1 cellular context compared by ENCODE assay signal in the genomic region with DNA sequence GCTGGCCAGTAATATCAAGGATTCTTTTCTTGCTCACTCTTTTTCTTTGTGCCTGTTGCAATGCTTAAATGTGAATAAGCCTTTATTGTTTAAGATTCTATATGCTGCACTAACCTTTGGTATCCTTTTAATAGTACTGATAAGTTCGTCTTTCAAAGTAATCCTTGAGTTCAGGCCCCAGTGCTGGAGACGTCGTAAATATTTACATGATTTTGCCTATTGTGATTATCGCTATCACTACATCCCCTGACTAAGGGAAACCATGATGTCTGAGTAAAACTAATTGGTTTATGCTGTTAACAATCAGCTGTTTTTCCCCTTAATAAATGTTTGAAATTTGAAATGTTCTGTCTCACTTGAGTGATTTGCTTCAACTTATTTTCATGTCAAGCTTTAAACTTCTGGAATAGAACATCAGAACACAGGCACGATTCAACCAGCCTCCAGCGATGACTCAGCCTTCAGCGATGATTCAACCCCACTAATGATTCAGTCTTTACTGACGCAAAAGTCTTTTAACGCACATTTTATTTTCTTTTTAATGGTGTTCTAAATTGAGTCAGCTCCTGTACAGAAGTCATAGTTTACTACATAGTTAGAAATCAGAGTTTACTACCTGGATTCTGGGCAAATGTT.
TF ChIP-seq lines count a peak whose summit lies in the region.

No MANE protein-coding gene starts in this region.

TF ChIP-seq in K562, 482 proteins besides CTCF, POLR2A, EP300 and RAD21 (continued from another document and continues in another):
- TF ChIP-seq TRIM25 (IDR thresholded peaks at IDR 0.05; ENCODE audit: borderline replicate concordance): no peak
- no peak for TF ChIP-seq TSHZ1 (CRISPR knock-in tag; IDR thresholded peaks at IDR 0.05)
- no peak for TF ChIP-seq PHB (CRISPR knock-in tag; IDR thresholded peaks at IDR 0.05)
- TF ChIP-seq SETDB1 (IDR thresholded peaks at IDR 0.05; ENCODE audit: low read length): no peak
- TF ChIP-seq, protein P1, sequence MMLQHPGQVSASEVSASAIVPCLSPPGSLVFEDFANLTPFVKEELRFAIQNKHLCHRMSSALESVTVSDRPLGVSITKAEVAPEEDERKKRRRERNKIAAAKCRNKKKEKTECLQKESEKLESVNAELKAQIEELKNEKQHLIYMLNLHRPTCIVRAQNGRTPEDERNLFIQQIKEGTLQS (IDR thresholded peaks at IDR 0.05): peak; percentile 99
- TF ChIP-seq, protein P1 (CRISPR knock-in tag; conservative IDR thresholded peaks at IDR 0.05): peak; percentile 78
- no peak for TF ChIP-seq ZNF174 (CRISPR knock-in tag; IDR thresholded peaks at IDR 0.05)
- TF ChIP-seq ZNF668 (CRISPR knock-in tag; IDR thresholded peaks at IDR 0.05): peak; percentile 75; the same call in 1 of the 2 replicates
- no peak for TF ChIP-seq BHLHE40 (IDR thresholded peaks at IDR 0.05; ENCODE audit: low read length)
- no peak for TF ChIP-seq BRF2 (IDR thresholded peaks at IDR 0.05; ENCODE audit: borderline replicate concordance, insufficient read depth, insufficient read length)
- TF ChIP-seq ATF7 (IDR thresholded peaks at IDR 0.05): peak; percentile 78
- TF ChIP-seq REST (CRISPR knock-in tag; IDR thresholded peaks at IDR 0.05; ENCODE audit: low read depth): no peak
- TF ChIP-seq, protein P2, sequence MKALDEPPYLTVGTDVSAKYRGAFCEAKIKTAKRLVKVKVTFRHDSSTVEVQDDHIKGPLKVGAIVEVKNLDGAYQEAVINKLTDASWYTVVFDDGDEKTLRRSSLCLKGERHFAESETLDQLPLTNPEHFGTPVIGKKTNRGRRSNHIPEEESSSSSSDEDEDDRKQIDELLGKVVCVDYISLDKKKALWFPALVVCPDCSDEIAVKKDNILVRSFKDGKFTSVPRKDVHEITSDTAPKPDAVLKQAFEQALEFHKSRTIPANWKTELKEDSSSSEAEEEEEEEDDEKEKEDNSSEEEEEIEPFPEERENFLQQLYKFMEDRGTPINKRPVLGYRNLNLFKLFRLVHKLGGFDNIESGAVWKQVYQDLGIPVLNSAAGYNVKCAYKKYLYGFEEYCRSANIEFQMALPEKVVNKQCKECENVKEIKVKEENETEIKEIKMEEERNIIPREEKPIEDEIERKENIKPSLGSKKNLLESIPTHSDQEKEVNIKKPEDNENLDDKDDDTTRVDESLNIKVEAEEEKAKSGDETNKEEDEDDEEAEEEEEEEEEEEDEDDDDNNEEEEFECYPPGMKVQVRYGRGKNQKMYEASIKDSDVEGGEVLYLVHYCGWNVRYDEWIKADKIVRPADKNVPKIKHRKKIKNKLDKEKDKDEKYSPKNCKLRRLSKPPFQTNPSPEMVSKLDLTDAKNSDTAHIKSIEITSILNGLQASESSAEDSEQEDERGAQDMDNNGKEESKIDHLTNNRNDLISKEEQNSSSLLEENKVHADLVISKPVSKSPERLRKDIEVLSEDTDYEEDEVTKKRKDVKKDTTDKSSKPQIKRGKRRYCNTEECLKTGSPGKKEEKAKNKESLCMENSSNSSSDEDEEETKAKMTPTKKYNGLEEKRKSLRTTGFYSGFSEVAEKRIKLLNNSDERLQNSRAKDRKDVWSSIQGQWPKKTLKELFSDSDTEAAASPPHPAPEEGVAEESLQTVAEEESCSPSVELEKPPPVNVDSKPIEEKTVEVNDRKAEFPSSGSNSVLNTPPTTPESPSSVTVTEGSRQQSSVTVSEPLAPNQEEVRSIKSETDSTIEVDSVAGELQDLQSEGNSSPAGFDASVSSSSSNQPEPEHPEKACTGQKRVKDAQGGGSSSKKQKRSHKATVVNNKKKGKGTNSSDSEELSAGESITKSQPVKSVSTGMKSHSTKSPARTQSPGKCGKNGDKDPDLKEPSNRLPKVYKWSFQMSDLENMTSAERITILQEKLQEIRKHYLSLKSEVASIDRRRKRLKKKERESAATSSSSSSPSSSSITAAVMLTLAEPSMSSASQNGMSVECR (CRISPR knock-in tag; IDR thresholded peaks at IDR 0.05): no peak
- TF ChIP-seq RHOXF2B (CRISPR knock-in tag; conservative IDR thresholded peaks at IDR 0.05): no peak
- TF ChIP-seq BDP1 (IDR thresholded peaks at IDR 0.05; ENCODE audit: insufficient read depth, insufficient read length): no peak
- TF ChIP-seq JUNB (CRISPR knock-in tag; conservative IDR thresholded peaks at IDR 0.05): peak; percentile 50; the same call in 1 of the 2 replicates
- TF ChIP-seq, protein P3, sequence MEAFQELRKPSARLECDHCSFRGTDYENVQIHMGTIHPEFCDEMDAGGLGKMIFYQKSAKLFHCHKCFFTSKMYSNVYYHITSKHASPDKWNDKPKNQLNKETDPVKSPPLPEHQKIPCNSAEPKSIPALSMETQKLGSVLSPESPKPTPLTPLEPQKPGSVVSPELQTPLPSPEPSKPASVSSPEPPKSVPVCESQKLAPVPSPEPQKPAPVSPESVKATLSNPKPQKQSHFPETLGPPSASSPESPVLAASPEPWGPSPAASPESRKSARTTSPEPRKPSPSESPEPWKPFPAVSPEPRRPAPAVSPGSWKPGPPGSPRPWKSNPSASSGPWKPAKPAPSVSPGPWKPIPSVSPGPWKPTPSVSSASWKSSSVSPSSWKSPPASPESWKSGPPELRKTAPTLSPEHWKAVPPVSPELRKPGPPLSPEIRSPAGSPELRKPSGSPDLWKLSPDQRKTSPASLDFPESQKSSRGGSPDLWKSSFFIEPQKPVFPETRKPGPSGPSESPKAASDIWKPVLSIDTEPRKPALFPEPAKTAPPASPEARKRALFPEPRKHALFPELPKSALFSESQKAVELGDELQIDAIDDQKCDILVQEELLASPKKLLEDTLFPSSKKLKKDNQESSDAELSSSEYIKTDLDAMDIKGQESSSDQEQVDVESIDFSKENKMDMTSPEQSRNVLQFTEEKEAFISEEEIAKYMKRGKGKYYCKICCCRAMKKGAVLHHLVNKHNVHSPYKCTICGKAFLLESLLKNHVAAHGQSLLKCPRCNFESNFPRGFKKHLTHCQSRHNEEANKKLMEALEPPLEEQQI (IDR thresholded peaks at IDR 0.05): no peak
- TF ChIP-seq YBX1 (IDR thresholded peaks at IDR 0.05): no peak
- TF ChIP-seq CBFA2T2 (conservative IDR thresholded peaks at IDR 0.05): no peak
- TF ChIP-seq NR2C2 (CRISPR knock-in tag; IDR thresholded peaks at IDR 0.05): no peak
- TF ChIP-seq NR2C2 (tag; IDR thresholded peaks at IDR 0.05): peak; percentile 26; the same call in 1 of the 2 replicates
- TF ChIP-seq SOX6 (IDR thresholded peaks at IDR 0.05): peak; percentile 72
- TF ChIP-seq ZNF644 (tag; IDR thresholded peaks at IDR 0.05; ENCODE audit: low read depth): no peak
- TF ChIP-seq RUNX1 (IDR thresholded peaks at IDR 0.05; ENCODE audit: low read depth): no peak
- peak; percentile 80 for TF ChIP-seq MAFK (IDR thresholded peaks at IDR 0.05; ENCODE audit: low read length)
- no peak for TF ChIP-seq PTBP1 (IDR thresholded peaks at IDR 0.05; ENCODE audit: low read depth, low read length)
- TF ChIP-seq ZNF253 (CRISPR knock-in tag; conservative IDR thresholded peaks at IDR 0.05): no peak
- no peak for TF ChIP-seq GTF3C2 (IDR thresholded peaks at IDR 0.05; ENCODE audit: borderline replicate concordance, extremely low read depth, insufficient read length)
- TF ChIP-seq ZNF324 (CRISPR knock-in tag; IDR thresholded peaks at IDR 0.05): no peak
- no peak for TF ChIP-seq CBX8 (IDR thresholded peaks at IDR 0.05; ENCODE audit: borderline replicate concordance, extremely low read depth, low read depth, low read length, poor library complexity, severe bottlenecking)
- TF ChIP-seq RFX7 (CRISPR knock-in tag; IDR thresholded peaks at IDR 0.05): no peak
- TF ChIP-seq GATA2 (CRISPR knock-in tag; IDR thresholded peaks at IDR 0.05): no peak
- TF ChIP-seq NFATC3 (IDR thresholded peaks at IDR 0.05): no peak
- no peak for TF ChIP-seq ZNF830 (CRISPR knock-in tag; IDR thresholded peaks at IDR 0.05)
